1 cellular context compared by ENCODE assay signal in genomic region chr17:34252138-34252889, GRCh38.
TF ChIP-seq lines count a peak whose summit lies in the region.

No MANE protein-coding gene starts in this region.

TF ChIP-seq in GM12878, 131 proteins besides CTCF, POLR2A, EP300 and RAD21 (continued from another document and continues in another):
- TF ChIP-seq RELA (IDR thresholded peaks at IDR 0.05; ENCODE audit: borderline replicate concordance, partially characterized antibody) (no peak), HDAC2 (IDR thresholded peaks at IDR 0.05) (no peak), TBL1XR1 (IDR thresholded peaks at IDR 0.05; ENCODE audit: low read depth, low read length) (no peak), ZBED1 (IDR thresholded peaks at IDR 0.05; ENCODE audit: borderline replicate concordance) (no peak), PKNOX1 (IDR thresholded peaks at IDR 0.05) (no peak), CEBPB (IDR thresholded peaks at IDR 0.05; ENCODE audit: borderline replicate concordance in 1 of 2, low read depth in 2 of 2, low read length in 2 of 2) (no peak), SIN3A (IDR thresholded peaks at IDR 0.05; ENCODE audit: low read depth, low read length) (no peak), ASH2L (IDR thresholded peaks at IDR 0.05; ENCODE audit: borderline replicate concordance, low read depth) (no peak), ZNF217 (IDR thresholded peaks at IDR 0.05) (no peak), TAF1 (IDR thresholded peaks at IDR 0.05; ENCODE audit: borderline replicate concordance, low read depth, low read length) (no peak), NR2C1 (IDR thresholded peaks at IDR 0.05) (no peak), BCL11A (IDR thresholded peaks at IDR 0.05; ENCODE audit: low read depth, low read length) (peak; percentile 5; the same call in 1 of the 2 replicates), SMAD5 (IDR thresholded peaks at IDR 0.05; ENCODE audit: low read depth) (no peak), KLF5 (IDR thresholded peaks at IDR 0.05; ENCODE audit: partially characterized antibody) (no peak), MYB (IDR thresholded peaks at IDR 0.05; ENCODE audit: borderline replicate concordance, low read depth, low read length) (no peak), MAX (IDR thresholded peaks at IDR 0.05; ENCODE audit: low read depth, low read length) (no peak), ATF7 (IDR thresholded peaks at IDR 0.05; ENCODE audit: low read depth) (no peak), PAX5 (IDR thresholded peaks at IDR 0.05; ENCODE audit: borderline replicate concordance, low read depth, low read length) (0 out of 2 replicates have a peak, but pooled peaks have one; percentile 7), GATAD2B (conservative IDR thresholded peaks at IDR 0.05; ENCODE audit: low read depth) (no peak), RUNX3 (IDR thresholded peaks at IDR 0.05; ENCODE audit: low read length) (peak; percentile 66), CEBPZ (IDR thresholded peaks at IDR 0.05; ENCODE audit: low read depth, low read length) (no peak), E2F8 (IDR thresholded peaks at IDR 0.05; ENCODE audit: low read depth, partially characterized antibody) (no peak), SRF (IDR thresholded peaks at IDR 0.05; ENCODE audit: low read depth in 2 of 2, low read length in 2 of 2) (no peak), ELK1 (IDR thresholded peaks at IDR 0.05; ENCODE audit: low read depth, low read length) (no peak), ZNF622 (IDR thresholded peaks at IDR 0.05) (no peak), POLR2AphosphoS2 (IDR thresholded peaks at IDR 0.05; ENCODE audit: low read depth, low read length) (no peak), CREM (IDR thresholded peaks at IDR 0.05; ENCODE audit: low read depth) (no peak), CBX3 (IDR thresholded peaks at IDR 0.05; ENCODE audit: borderline replicate concordance, low read depth) (no peak), POLR2AphosphoS5 (IDR thresholded peaks at IDR 0.05; ENCODE audit: low read length) (no peak), NR2F1 (conservative IDR thresholded peaks at IDR 0.05) (peak; percentile 84), ESRRA (IDR thresholded peaks at IDR 0.05; ENCODE audit: low read length) (no peak), USF2 (IDR thresholded peaks at IDR 0.05; ENCODE audit: borderline replicate concordance, low read depth, low read length) (no peak), STAT1 (conservative IDR thresholded peaks at IDR 0.05) (no peak), JUND (IDR thresholded peaks at IDR 0.05; ENCODE audit: low read depth, low read length) (no peak), IKZF1 (conservative IDR thresholded peaks at IDR 0.05) (peak; percentile 50), HSF1 (IDR thresholded peaks at IDR 0.05; ENCODE audit: low read depth, low read length) (no peak), ZNF687 (IDR thresholded peaks at IDR 0.05) (no peak), SREBF2 (IDR thresholded peaks at IDR 0.05; ENCODE audit: low read length) (no peak), MEF2B (IDR thresholded peaks at IDR 0.05; ENCODE audit: partially characterized antibody, poor library complexity, severe bottlenecking) (no peak), SPI1 (IDR thresholded peaks at IDR 0.05; ENCODE audit: borderline replicate concordance, insufficient read depth, low read depth, low read length) (peak; percentile 30; the same call in 1 of the 2 replicates), DPF2 (IDR thresholded peaks at IDR 0.05) (0 out of 2 replicates have a peak, but pooled peaks have one; percentile 17), PRDM15 (CRISPR knock-in tag; IDR thresholded peaks at IDR 0.05) (no peak), RAD51 (IDR thresholded peaks at IDR 0.05) (no peak), ATF2 (IDR thresholded peaks at IDR 0.05; ENCODE audit: low read length) (no peak)
